Comparison of ENCODE assay signal across 8 cellular contexts in the genomic region with DNA sequence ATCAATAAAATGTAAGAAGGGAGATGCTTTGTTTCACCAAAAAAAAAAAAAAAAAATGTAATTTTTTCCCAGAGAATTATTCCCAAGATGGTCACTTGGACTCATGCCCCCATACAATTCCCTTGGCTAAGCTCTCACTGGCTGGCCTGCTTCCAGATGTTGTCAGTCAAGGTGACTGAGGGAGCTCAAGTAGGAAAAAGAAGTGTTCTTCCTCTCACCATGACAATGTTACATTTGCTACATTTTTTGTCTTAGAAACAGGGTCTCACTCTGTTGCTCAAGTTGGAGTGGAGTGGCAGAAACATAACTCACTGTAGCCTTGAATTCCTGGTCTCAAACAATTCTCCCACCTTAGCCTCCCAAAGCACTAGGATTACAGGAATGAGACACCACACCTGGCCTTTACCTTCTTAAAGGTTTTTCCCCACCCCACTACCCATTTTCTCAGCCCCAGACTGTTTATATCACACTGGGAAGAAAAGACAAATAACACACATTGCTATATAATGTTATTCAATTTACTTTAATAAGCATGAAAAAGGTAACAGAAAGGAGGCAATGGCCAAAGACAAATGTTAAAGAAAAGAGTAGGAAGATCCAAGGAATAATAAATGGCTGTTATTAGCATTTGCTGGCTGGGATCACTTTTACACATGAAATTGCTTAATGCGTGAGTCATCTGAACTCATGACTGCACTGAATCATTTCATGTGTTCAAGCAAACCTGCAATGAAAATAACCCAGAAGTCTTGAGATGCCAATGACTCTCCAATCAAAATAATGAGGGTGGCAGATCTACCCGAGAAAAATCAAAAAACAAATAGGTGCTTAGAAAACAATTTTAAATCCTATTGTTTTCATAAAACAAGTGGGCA. TPM values are rescaled to one million over a fixed set of nuclear protein-coding genes. Genes with fewer than 3 reads are reported as not detected.
A peak's percentile ranks its signal among the peaks of the same experiment; 100 is the strongest.
DNase-seq lines count a peak whose midpoint lies in the region; ATAC-seq and TF ChIP-seq lines count a peak whose summit lies in the region.

No MANE protein-coding gene starts in this region.

- TF ChIP-seq CTCF in AG09309 (IDR thresholded peaks at IDR 0.05; ENCODE audit: control insufficient read depth, insufficient read depth, low read depth, low read length, missing control alignments) (no peak), endodermal cell (conservative IDR thresholded peaks at IDR 0.05) (no peak)

- peaks cover 4% of the 10 kb centered on the region for H3K36me3 Mint-ChIP-seq in endodermal cell (ENCODE audit: low read depth)

- DNase-seq in AG09309 (ENCODE audit: low read depth) (peak; percentile 73), MG63 (peak; percentile 25), endodermal cell (no peak), myocyte (ENCODE audit: low read depth) (peak; percentile 86), T-helper 2 cell (no peak), NCI-H1092 treated with DMSO at 0.1 percent for 48 hours (lab: John Stamatoyannopoulos, UW) (no peak)

- no peaks in the 10 kb centered on the region; the same call in 1 of the 2 replicates for H3K36me3 ChIP-seq in MG63
- H3K36me3 ChIP-seq in endodermal cell (ENCODE audit: control insufficient read depth, insufficient read depth, low read length) = no peaks in the 10 kb centered on the region

- H3K27me3 ChIP-seq in MG63 (no peaks in the 10 kb centered on the region), endodermal cell (ENCODE audit: control insufficient read depth, insufficient read depth, low read length, poor library complexity, severe bottlenecking) (no peaks in the 10 kb centered on the region)

- no peaks in the 10 kb centered on the region for H3K4me1 ChIP-seq in endodermal cell (ENCODE audit: control insufficient read depth, insufficient read depth, low read length)

- H3K4me3 ChIP-seq in AG09309 (ENCODE audit: control insufficient read depth, low read depth, low read length) = no peak overlapping the region
- no peak overlapping the region for H3K4me3 ChIP-seq in MG63
- H3K4me3 ChIP-seq in endodermal cell (ENCODE audit: low read length) = no peak overlapping the region

- ATAC-seq in GM21619 (IDR thresholded peaks at IDR 0.05; ENCODE audit: unreplicated experiment) (no peak), GM18861 (IDR thresholded peaks at IDR 0.05; ENCODE audit: unreplicated experiment) (no peak)

- no peaks in the 10 kb centered on the region for H3K9me3 Mint-ChIP-seq in endodermal cell

- no peak overlapping the region for H3K4me3 Mint-ChIP-seq in endodermal cell

- H3K9me3 ChIP-seq in MG63 (no peaks in the 10 kb centered on the region), endodermal cell (ENCODE audit: control insufficient read depth, low read length) (no peaks in the 10 kb centered on the region)

- H3K27ac ChIP-seq in endodermal cell (ENCODE audit: low read depth, low read length) = no peak overlapping the region

- no peak overlapping the region for H3K9ac ChIP-seq in endodermal cell (ENCODE audit: extremely low read depth, low read length, poor library complexity, severe bottlenecking)

- no peaks in the 10 kb centered on the region for H3K27me3 Mint-ChIP-seq in endodermal cell (ENCODE audit: insufficient read depth)

- peaks cover 21% of the 10 kb centered on the region for H3K4me1 Mint-ChIP-seq in endodermal cell

- peak overlapping the region; percentile 12 for H3K27ac Mint-ChIP-seq in endodermal cell

- WGBS in endodermal cell (ENCODE audit: insufficient coverage in 1 of 2, insufficient read length in 1 of 2), 2 experiments = 99 to 100% methylated on average over 1 to 2 of the region's 2 CpGs

RNA-seq across cellular contexts. Expression of a gene that starts 45.2 kb away (rescaled TPM):
- 1.9 and 5.9 TPM in 2 replicates for total RNA-seq in MG63 (2014; rRNA removed; shearing (Covaris generic); ENCODE audit: low replicate concordance)
- 10 to 100 TPM; 21.1 to 26.9 TPM for total RNA-seq in endodermal cell
- 16.6 TPM for polyA plus RNA-seq in endodermal cell (2013, experiment 1 of 2)
- 16.5 TPM for polyA plus RNA-seq in endodermal cell (2013, experiment 2 of 2)
- total RNA-seq in myocyte = 43.0 and 48.8 TPM in 2 replicates
- 38.8 TPM for polyA plus RNA-seq in myocyte (2012)

Comparison
In these comparisons a context has a peak if more than half of its experiments do, and no peak if none do; other contexts are left out.
1. DNase-seq: peak in AG09309 (single experiment), MG63 (single experiment) and myocyte (single experiment); none in endodermal cell (single experiment), T-helper 2 cell (0 of 5) and NCI-H1092 treated with DMSO at 0.1 percent for 48 hours (single experiment).